14 cellular contexts compared by ENCODE assay signal in the genomic region with DNA sequence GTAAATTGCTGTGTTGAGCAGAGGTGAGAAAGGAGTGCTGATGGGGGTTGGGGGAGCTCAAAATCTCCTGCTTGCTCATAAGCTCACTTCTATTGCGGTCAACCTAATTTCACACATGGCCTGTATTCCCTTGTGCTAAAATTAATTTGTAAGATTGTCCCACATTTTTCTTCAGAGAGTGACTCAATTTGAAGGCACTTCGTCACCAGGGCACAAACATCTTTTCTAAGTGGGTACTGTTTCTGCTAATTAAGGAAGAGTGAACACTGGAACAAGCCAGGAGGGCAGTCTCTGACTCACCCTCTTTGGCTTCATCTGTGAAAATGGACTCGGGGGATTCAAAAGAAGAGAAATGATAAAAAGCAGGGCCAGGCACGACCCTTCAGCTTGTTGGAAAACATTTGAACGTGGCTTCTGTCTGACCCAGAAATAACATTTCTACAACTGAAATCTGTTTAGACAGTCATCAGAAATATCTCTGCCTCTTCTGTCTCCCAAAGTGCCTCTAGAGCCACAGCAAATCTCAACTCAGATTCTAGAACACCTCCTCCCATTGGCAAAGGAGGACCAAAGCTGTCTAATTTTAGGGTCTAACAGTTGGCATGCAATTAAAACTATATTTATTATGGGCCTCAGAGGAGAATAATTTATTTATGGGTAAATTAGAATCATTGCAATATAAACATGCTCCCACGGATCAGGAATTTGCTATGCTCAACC. TPM values are rescaled to one million over a fixed set of nuclear protein-coding genes. Genes with fewer than 3 reads are reported as not detected.
DNase-seq lines count a peak whose midpoint lies in the region; ATAC-seq lines count a peak whose summit lies in the region.
"Had no signal": no experiment of that assay in that cellular context is flagged by ENCODE, and none has a peak within 500 bp of the region (broad histone marks: within the 10 kb centered on the region; RNA-seq: fewer than 3 reads in every experiment).

No MANE protein-coding gene starts in this region.

- H3K9me3 Mint-ChIP-seq in T-cell, result no peaks in the 10 kb centered on the region

- no peaks in the 10 kb centered on the region for H3K36me3 Mint-ChIP-seq in T-cell
- H3K36me3 Mint-ChIP-seq: stimulated activated naive B cell treated with anti-CD40 and anti-IgM and Interleukin-4, amounts not matched to agents 10 μg/mL and 1 μg/mL and 100 μg/mL, for 72 hours; WTC11 had no signal

- H3K9me3 ChIP-seq in adipocyte (ENCODE audit: control insufficient read depth, low read length), result no peaks in the 10 kb centered on the region

- ATAC-seq in GM18520 (IDR thresholded peaks at IDR 0.05; ENCODE audit: unreplicated experiment), result peak; percentile 32
- ATAC-seq in HG02610 (IDR thresholded peaks at IDR 0.05; ENCODE audit: unreplicated experiment), result peak; percentile 51
- no peak for ATAC-seq in left lobe of liver
- ATAC-seq in T-cell (replicated peaks in 1 of 4), result no peak
- ATAC-seq: HCT116, Right ventricle myocardium inferior had no signal

- H3K27me3 Mint-ChIP-seq in T-cell, result peaks cover 27 to 48% of the 10 kb centered on the region in 2 donors

- POLR2A ChIA-PET in T-cell (lab: Charles Lee), result no interaction called here

- CTCF ChIA-PET in T-cell (lab: Charles Lee), result no interaction called here

- no peak overlapping the region for H3K27ac Mint-ChIP-seq in T-cell
- H3K27ac Mint-ChIP-seq: stimulated activated naive B cell treated with anti-CD40 and anti-IgM and Interleukin-4, amounts not matched to agents 10 μg/mL and 1 μg/mL and 100 μg/mL, for 72 hours; WTC11 had no signal

- H3K9ac ChIP-seq in adipocyte (ENCODE audit: low read length), result no peak overlapping the region

- no peaks in the 10 kb centered on the region for H3K27me3 ChIP-seq in adipocyte (replicated peaks; ENCODE audit: control insufficient read depth, insufficient read depth, low read length)

- H3K4me3 Mint-ChIP-seq in T-cell, result no peak overlapping the region
- H3K4me3 Mint-ChIP-seq: stimulated activated naive B cell treated with anti-CD40 and anti-IgM and Interleukin-4, amounts not matched to agents 10 μg/mL and 1 μg/mL and 100 μg/mL, for 72 hours; WTC11 had no signal

- H3K36me3 ChIP-seq in adipocyte (ENCODE audit: control insufficient read depth, insufficient read depth, low read length, severe bottlenecking), result no peaks in the 10 kb centered on the region

- H3K4me3 ChIP-seq in adipocyte (ENCODE audit: low read length), result no peak overlapping the region

- peak; percentile 23 for DNase-seq in adipocyte (ENCODE audit: low read depth)
- peak; percentile 25 for DNase-seq in retina
- no peak for DNase-seq in left lobe of liver (ENCODE audit: low spot score)
- DNase-seq in T-cell, result no peak
- no peak for DNase-seq in foreskin melanocyte
- no peak for DNase-seq in NOMO-1 treated with DMSO at 0.1 percent for 48 hours (lab: John Stamatoyannopoulos, UW; ENCODE audit: unreplicated experiment)
- DNase-seq: activated T-cell treated with anti-CD3 and anti-CD28 coated beads, Interleukin-2, amount 50 U/mL, for 48 hours; NCI-H226; stimulated activated naive B cell treated with anti-CD40 and anti-IgM and Interleukin-4, amounts not matched to agents 10 μg/mL and 1 μg/mL and 100 μg/mL, for 72 hours had no signal

- H3K4me1 Mint-ChIP-seq in T-cell, result no peaks in the 10 kb centered on the region

- H3K4me1 ChIP-seq in adipocyte (ENCODE audit: control insufficient read depth, insufficient read depth, low read length), result peaks cover 10% of the 10 kb centered on the region

RNA-seq across cellular contexts. Expression of a gene that starts 49.8 kb away (rescaled TPM):
- 7.6 TPM for total RNA-seq in left lobe of liver
- 10 to 100 TPM; 14.2 to 30.3 (median 15.3) TPM for total RNA-seq in T-cell

Comparison
In these comparisons a context has a peak if more than half of its experiments do, and no peak if none do; other contexts are left out.
1. ATAC-seq: peak in GM18520 (single experiment) and HG02610 (single experiment); none in left lobe of liver (single experiment) and T-cell (0 of 4).
2. DNase-seq: peak in adipocyte (single experiment) and retina (single experiment); none in left lobe of liver (single experiment), T-cell (0 of 34), foreskin melanocyte (single experiment) and NOMO-1 treated with DMSO at 0.1 percent for 48 hours (single experiment).